In the genomic region with DNA sequence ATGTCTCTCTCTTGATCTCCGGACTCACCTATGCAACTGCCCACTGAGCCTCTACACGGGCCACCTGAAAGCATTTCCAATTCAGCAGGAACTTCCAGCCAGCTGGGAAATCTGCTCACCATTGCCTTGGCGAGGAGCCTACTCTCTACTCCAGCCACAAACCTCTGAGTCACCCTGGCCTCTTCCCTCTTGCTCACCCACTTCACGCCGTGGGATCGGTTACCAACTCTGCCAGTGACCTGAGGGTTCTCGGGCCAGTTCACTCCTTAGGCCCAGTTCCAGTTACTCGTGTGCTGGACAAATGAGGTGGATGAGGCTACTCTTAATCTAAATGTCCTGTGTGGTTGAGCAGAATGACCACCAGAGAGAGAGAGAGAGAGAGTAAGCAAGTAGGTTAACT, we compare ENCODE assay signal across 1 cellular context.
TF ChIP-seq lines count a peak whose summit lies in the region.

No MANE protein-coding gene starts in this region.

TF ChIP-seq in IMR-90, 13 proteins besides CTCF, POLR2A, EP300 and RAD21:
- TF ChIP-seq CHD1 (IDR thresholded peaks at IDR 0.05; ENCODE audit: low read depth, low read length), result no peak
- TF ChIP-seq ELK1 (IDR thresholded peaks at IDR 0.05; ENCODE audit: borderline replicate concordance, low read depth, low read length), result no peak
- no peak for TF ChIP-seq USF2 (IDR thresholded peaks at IDR 0.05; ENCODE audit: low read depth, low read length)
- no peak for TF ChIP-seq MAFK (IDR thresholded peaks at IDR 0.05; ENCODE audit: low read depth, low read length)
- peak; percentile 81 for TF ChIP-seq FOS (IDR thresholded peaks at IDR 0.05; ENCODE audit: low read depth, low read length)
- no peak for TF ChIP-seq RFX5 (IDR thresholded peaks at IDR 0.05; ENCODE audit: low read depth, low read length)
- no peak; the same call in 1 of the 2 replicates for TF ChIP-seq NFE2L2 (IDR thresholded peaks at IDR 0.05; ENCODE audit: low read depth, low read length)
- peak; percentile 89 for TF ChIP-seq BHLHE40 (IDR thresholded peaks at IDR 0.05; ENCODE audit: low read depth, low read length)
- TF ChIP-seq CEBPB (IDR thresholded peaks at IDR 0.05; ENCODE audit: low read depth, low read length), result peak; percentile 30; the same call in 1 of the 2 replicates
- TF ChIP-seq SMC3 (IDR thresholded peaks at IDR 0.05; ENCODE audit: low read depth, low read length), result no peak
- TF ChIP-seq MXI1 (IDR thresholded peaks at IDR 0.05; ENCODE audit: borderline replicate concordance, low read depth, low read length), result no peak
- no peak for TF ChIP-seq MAZ (IDR thresholded peaks at IDR 0.05; ENCODE audit: borderline replicate concordance, low read depth, low read length)
- peak; percentile 69 for TF ChIP-seq RCOR1 (IDR thresholded peaks at IDR 0.05; ENCODE audit: insufficient replicate concordance, low read length)
